In the genomic region with DNA sequence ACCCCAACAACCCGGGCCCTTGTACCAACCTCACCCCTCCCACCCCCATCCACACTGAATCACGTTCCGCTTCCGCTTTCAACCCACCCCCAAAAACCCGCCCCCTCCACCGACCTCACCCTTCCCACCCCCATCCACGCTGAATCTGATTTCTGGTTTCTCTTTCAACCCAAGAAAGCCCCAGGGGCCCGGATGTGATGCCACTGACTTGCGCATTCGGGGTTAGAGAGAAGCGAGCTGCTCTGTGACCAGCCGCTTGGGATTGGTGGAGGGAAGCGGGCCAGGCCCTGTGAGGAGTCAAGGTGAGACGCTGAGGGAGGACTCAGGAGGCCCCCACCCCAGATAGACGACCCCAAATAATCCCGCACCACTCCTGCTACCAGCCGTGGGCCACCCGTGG, we compare ENCODE assay signal across 5 cellular contexts. TPM values are rescaled to one million over a fixed set of nuclear protein-coding genes. Genes with fewer than 3 reads are reported as not detected.
"Had no signal": no experiment of that assay in that cellular context is flagged by ENCODE, and none has a peak within 500 bp of the region (broad histone marks: within the 10 kb centered on the region; RNA-seq: fewer than 3 reads in every experiment).

No MANE protein-coding gene starts in this region.

RNA-seq across cellular contexts. Expression of a gene that starts 6.0 kb away (rescaled TPM):
- total RNA-seq: HepG2, HT-29, HT1080, IMR-90 had no signal
- polyA plus RNA-seq: HepG2, IgD-negative memory B cell, IMR-90 had no signal

RNA-seq across cellular contexts. Expression of a gene that starts 55.7 kb away (rescaled TPM):
- polyA plus RNA-seq: IgD-negative memory B cell had no signal
